In genomic region chr14:43204816-43205215, GRCh38 we compare ENCODE assay signal across 20 cellular contexts.
"Had no signal": no experiment of that assay in that cellular context is flagged by ENCODE, and none has a peak within 500 bp of the region (broad histone marks: within the 10 kb centered on the region; RNA-seq: fewer than 3 reads in every experiment).

No MANE protein-coding gene starts in this region.

- H3K27ac ChIP-seq: ascending aorta, gastroesophageal sphincter, heart left ventricle, left ventricle myocardium inferior, neutrophil, pancreas, psoas muscle, thyroid gland had no signal

- ATAC-seq: activated CD8-positive, alpha-beta T cell treated with anti-CD3 and anti-CD28 coated beads, Interleukin-2, amount 10 ng/mL, durations not matched to agents 7 days and 5 days; activated naive CD4-positive, alpha-beta T cell treated with anti-CD3 and anti-CD28 coated beads, Interleukin-2, amount 50 U/mL, for 72 hours; gastroesophageal sphincter; heart left ventricle; natural killer cell; pancreas; psoas muscle; right cardiac atrium; T-cell had no signal

- H3K36me3 ChIP-seq: ascending aorta, gastroesophageal sphincter, heart left ventricle, left ventricle myocardium inferior, neutrophil, pancreas, thyroid gland had no signal

- DNase-seq: activated CD4-positive, alpha-beta T cell treated with anti-CD3 and anti-CD28 coated beads for 1 hour; activated CD4-positive, alpha-beta T cell treated with anti-CD3 and anti-CD28 coated beads, Interleukin-2, amount 50 U/mL, for 1 hour; activated CD8-positive, alpha-beta T cell treated with anti-CD3 and anti-CD28 coated beads, Interleukin-2, amount 10 ng/mL, durations not matched to agents 7 days and 5 days; activated gamma-delta T cell treated with Interleukin-2 at 50 U/mL for 16 hours; central memory CD4-positive, alpha-beta T cell; effector memory CD4-positive, alpha-beta T cell; heart left ventricle; left ventricle myocardium inferior; natural killer cell; pancreas; psoas muscle; right cardiac atrium; stimulated activated CD4-positive, alpha-beta T cell treated with anti-CD3 and anti-CD28 coated beads, Interleukin-12 subunit alpha, Interleukin-12 subunit beta, amount 100 ng/mL, for 4 hours; substantia nigra; T-cell; thyroid gland had no signal

- H3K4me1 ChIP-seq: ascending aorta, gastroesophageal sphincter, heart left ventricle, left ventricle myocardium inferior, pancreas, psoas muscle, thyroid gland had no signal

- H3K4me3 ChIP-seq: ascending aorta, gastroesophageal sphincter, heart left ventricle, left ventricle myocardium inferior, pancreas, psoas muscle, thyroid gland had no signal

- H3K27me3 ChIP-seq: ascending aorta, gastroesophageal sphincter, heart left ventricle, neutrophil, pancreas, thyroid gland had no signal

- H3K9me3 ChIP-seq: ascending aorta, gastroesophageal sphincter, neutrophil, pancreas, psoas muscle, thyroid gland had no signal
